Comparison of ENCODE assay signal across 14 cellular contexts in the genomic region with DNA sequence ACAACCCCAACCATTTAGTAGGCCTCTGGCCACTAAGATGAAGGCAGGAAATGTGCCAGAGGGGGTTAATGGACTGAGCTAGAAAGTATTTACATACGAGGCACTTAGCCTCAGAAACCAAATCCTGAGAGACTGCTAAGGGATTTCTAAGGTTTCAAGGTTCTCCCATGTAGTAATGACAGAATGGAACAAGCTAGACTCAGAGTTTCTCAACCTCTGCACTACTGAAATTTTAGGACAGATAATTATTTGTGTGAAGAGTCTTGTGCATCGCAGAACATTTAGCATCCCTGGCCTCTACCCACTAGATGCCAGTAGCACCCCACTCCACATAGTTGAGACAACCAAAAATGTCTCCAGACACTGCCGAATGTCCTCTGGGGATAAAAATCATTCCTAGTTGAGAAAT. TPM values are rescaled to one million over a fixed set of nuclear protein-coding genes. Genes with fewer than 3 reads are reported as not detected.
DNase-seq lines count a peak whose midpoint lies in the region; ATAC-seq and TF ChIP-seq lines count a peak whose summit lies in the region.
"Had no signal": no experiment of that assay in that cellular context is flagged by ENCODE, and none has a peak within 500 bp of the region (broad histone marks: within the 10 kb centered on the region; RNA-seq: fewer than 3 reads in every experiment).

No MANE protein-coding gene starts in this region.

- intact Hi-C loops in activated T-helper 2 cell treated with anti-CD3 and anti-CD28 coated beads, Interferon-gamma antibody, Interleukin-2, Interleukin-4, amounts not matched to agents 10 μg/mL and 5 μg/mL and 100 μg/mL, durations not matched to agents 14 hours and 24 hours and 36 hours (cut with micrococcal nuclease), result no loop called here

- CTCF ChIA-PET in GM10248 (lab: Yijun Ruan, JAX), result interaction anchor here (0.9 to 2.9 kb wide), 13 partner anchors 9 to 706 kb away, joined by 3 to 14 read pairs (median 4); no protein-coding TSS in a partner anchor

- H3K27me3 Mint-ChIP-seq in activated T-helper 2 cell treated with anti-CD3 and anti-CD28 coated beads, Interferon-gamma antibody, Interleukin-2, Interleukin-4, amounts not matched to agents 10 μg/mL and 5 μg/mL and 100 μg/mL, durations not matched to agents 14 hours and 24 hours and 36 hours (ENCODE audit: low read depth), result no peaks in the 10 kb centered on the region
- H3K27me3 Mint-ChIP-seq: T-cell had no signal

- H3K36me3 Mint-ChIP-seq in activated T-helper 2 cell treated with anti-CD3 and anti-CD28 coated beads, Interferon-gamma antibody, Interleukin-2, Interleukin-4, amounts not matched to agents 10 μg/mL and 5 μg/mL and 100 μg/mL, durations not matched to agents 14 hours and 24 hours and 36 hours (ENCODE audit: low read depth), result peaks cover 18% of the 10 kb centered on the region

- TF ChIP-seq CTCF in GM10248 (IDR thresholded peaks at IDR 0.05; ENCODE audit: control extremely low read depth, extremely low read depth, low read depth, missing control alignments) (peak; percentile 38), epithelial cell of proximal tubule (conservative IDR thresholded peaks at IDR 0.05; ENCODE audit: low read depth, low read length) (peak; percentile 27)

- H3K27ac Mint-ChIP-seq in activated T-helper 2 cell treated with anti-CD3 and anti-CD28 coated beads, Interferon-gamma antibody, Interleukin-2, Interleukin-4, amounts not matched to agents 10 μg/mL and 5 μg/mL and 100 μg/mL, durations not matched to agents 14 hours and 24 hours and 36 hours, result no peak overlapping the region
- H3K27ac Mint-ChIP-seq: T-cell had no signal

- no peaks in the 10 kb centered on the region for H3K9me3 Mint-ChIP-seq in activated T-helper 2 cell treated with anti-CD3 and anti-CD28 coated beads, Interferon-gamma antibody, Interleukin-2, Interleukin-4, amounts not matched to agents 10 μg/mL and 5 μg/mL and 100 μg/mL, durations not matched to agents 14 hours and 24 hours and 36 hours
- H3K9me3 Mint-ChIP-seq: T-cell had no signal

- H3K4me3 Mint-ChIP-seq in activated T-helper 2 cell treated with anti-CD3 and anti-CD28 coated beads, Interferon-gamma antibody, Interleukin-2, Interleukin-4, amounts not matched to agents 10 μg/mL and 5 μg/mL and 100 μg/mL, durations not matched to agents 14 hours and 24 hours and 36 hours (ENCODE audit: low read depth), result no peak overlapping the region
- H3K4me3 Mint-ChIP-seq: T-cell had no signal

- POLR2A ChIA-PET in GM10248 (lab: Yijun Ruan, JAX), result no interaction called here

- peaks cover 8% of the 10 kb centered on the region for H3K4me1 Mint-ChIP-seq in activated T-helper 2 cell treated with anti-CD3 and anti-CD28 coated beads, Interferon-gamma antibody, Interleukin-2, Interleukin-4, amounts not matched to agents 10 μg/mL and 5 μg/mL and 100 μg/mL, durations not matched to agents 14 hours and 24 hours and 36 hours (ENCODE audit: low read depth)

- ATAC-seq in GM18520 (IDR thresholded peaks at IDR 0.05; ENCODE audit: unreplicated experiment), result no peak
- ATAC-seq: left colon, T-cell had no signal

- no peak overlapping the region for H3K4me3 ChIP-seq in epithelial cell of proximal tubule (ENCODE audit: low read depth, low read length)

- no peak for DNase-seq in GM10248 (ENCODE audit: extremely low spot score)
- DNase-seq in NCI-H2029 treated with DMSO at 0.1 percent for 48 hours (lab: John Stamatoyannopoulos, UW), result peak; percentile 61
- DNase-seq in epithelial cell of proximal tubule (ENCODE audit: low read depth), result no peak
- DNase-seq in pons (ENCODE audit: low spot score), result peak; percentile 43
- no peak for DNase-seq in activated effector memory CD4-positive, alpha-beta T cell treated with anti-CD3 and anti-CD28 coated beads, Interleukin-2, amount 50 U/mL, for 16 hours
- DNase-seq in activated T-helper 2 cell treated with anti-CD3 and anti-CD28 coated beads, Interferon-gamma antibody, Interleukin-2, Interleukin-4, amounts not matched to agents 10 μg/mL and 5 μg/mL and 100 μg/mL, durations not matched to agents 14 hours and 24 hours and 36 hours (ENCODE audit: low spot score), result no peak
- DNase-seq in RPMI8226, result no peak
- DNase-seq: activated CD8-positive, alpha-beta memory T cell treated with anti-CD3 and anti-CD28 coated beads, Interleukin-2, amount 50 U/mL, for 48 hours; left colon; NCI-H1105 treated with DMSO at 0.1 percent for 48 hours; stimulated activated naive CD4-positive, alpha-beta T cell; T-cell had no signal

RNA-seq across cellular contexts. Expression of a gene that starts 54.8 kb away (rescaled TPM):
- not detected in 2 replicates for total RNA-seq in epithelial cell of proximal tubule
- total RNA-seq in activated T-helper 2 cell treated with anti-CD3 and anti-CD28 coated beads, Interferon-gamma antibody, Interleukin-2, Interleukin-4, amounts not matched to agents 10 μg/mL and 5 μg/mL and 100 μg/mL, durations not matched to agents 14 hours and 24 hours and 36 hours, result 0.11 and 0.23 TPM in 2 replicates
- total RNA-seq: skeletal muscle tissue had no signal

Comparison
In these comparisons a context has a peak if more than half of its experiments do, and no peak if none do; other contexts are left out.
1. DNase-seq: peak in NCI-H2029 treated with DMSO at 0.1 percent for 48 hours (single experiment) and pons (single experiment); none in GM10248 (single experiment), epithelial cell of proximal tubule (single experiment), activated effector memory CD4-positive, alpha-beta T cell treated with anti-CD3 and anti-CD28 coated beads, Interleukin-2, amount 50 U/mL, for 16 hours (single experiment), activated T-helper 2 cell treated with anti-CD3 and anti-CD28 coated beads, Interferon-gamma antibody, Interleukin-2, Interleukin-4, amounts not matched to agents 10 μg/mL and 5 μg/mL and 100 μg/mL, durations not matched to agents 14 hours and 24 hours and 36 hours (single experiment) and RPMI8226 (single experiment).